Comparison of ENCODE assay signal across 23 cellular contexts in the genomic region with DNA sequence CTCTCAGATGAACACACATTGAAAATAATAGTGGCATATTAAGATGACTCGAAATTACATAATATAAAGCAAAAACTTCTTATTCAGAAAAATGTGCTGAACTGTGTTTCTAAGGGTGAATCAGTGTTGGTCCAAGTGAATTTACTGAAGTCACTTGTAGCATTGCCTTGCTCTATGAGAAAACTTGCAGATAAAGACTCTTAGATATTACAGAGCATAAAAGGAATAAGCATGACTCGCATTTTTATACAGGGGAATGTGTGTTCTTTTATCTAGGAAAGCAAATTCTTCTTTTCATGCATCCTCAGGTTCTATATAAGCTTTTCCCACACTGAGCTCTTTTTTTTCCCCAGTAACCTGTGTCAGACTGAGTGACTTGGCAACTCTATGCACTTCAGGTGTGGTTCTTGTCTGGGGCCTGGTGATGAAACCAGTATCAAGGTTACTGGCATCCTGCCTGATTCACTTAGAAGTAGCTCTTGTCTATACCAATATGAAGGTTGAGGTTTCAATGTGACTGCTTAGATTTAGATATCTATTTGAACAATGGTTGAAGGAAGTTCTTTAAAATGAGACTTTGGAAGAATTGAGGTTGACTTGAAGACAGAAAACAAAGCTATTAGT.
DNase-seq lines count a peak whose midpoint lies in the region; TF ChIP-seq lines count a peak whose summit lies in the region.
"Had no signal": no experiment of that assay in that cellular context is flagged by ENCODE, and none has a peak within 500 bp of the region (broad histone marks: within the 10 kb centered on the region; RNA-seq: fewer than 3 reads in every experiment).

No MANE protein-coding gene starts in this region.

- H3K4me1 Mint-ChIP-seq in osteocyte (ENCODE audit: unreplicated experiment) = no peaks in the 10 kb centered on the region
- H3K4me1 Mint-ChIP-seq: brain, memory B cell, naive B cell had no signal

- no peaks in the 10 kb centered on the region for H3K27me3 Mint-ChIP-seq in osteocyte (ENCODE audit: unreplicated experiment)
- H3K27me3 Mint-ChIP-seq: type B pancreatic cell had no signal

- H3K27ac Mint-ChIP-seq in osteocyte (ENCODE audit: unreplicated experiment) = no peak overlapping the region
- H3K27ac Mint-ChIP-seq: activated CD8-positive, alpha-beta memory T cell treated with anti-CD3 and anti-CD28 coated beads, Interleukin-2, amount 10 ng/mL, durations not matched to agents 7 days and 5 days; brain; CD8-positive, alpha-beta T cell; memory B cell; type B pancreatic cell had no signal

- no peak for TF ChIP-seq CTCF in osteocyte (IDR thresholded peaks at IDR 0.05)

- H3K27ac ChIP-seq in epithelial cell of prostate = peak overlapping the region; percentile 0
- H3K27ac ChIP-seq: 22Rv1 had no signal

- no peak overlapping the region for H3K4me3 Mint-ChIP-seq in osteocyte (ENCODE audit: unreplicated experiment)
- H3K4me3 Mint-ChIP-seq: activated CD8-positive, alpha-beta memory T cell treated with anti-CD3 and anti-CD28 coated beads, Interleukin-2, amount 10 ng/mL, durations not matched to agents 7 days and 5 days; brain; CD8-positive, alpha-beta T cell; memory B cell; naive B cell; type B pancreatic cell had no signal

- no peaks in the 10 kb centered on the region for H3K36me3 Mint-ChIP-seq in osteocyte (ENCODE audit: unreplicated experiment)
- H3K36me3 Mint-ChIP-seq: brain; CD8-positive, alpha-beta T cell; memory B cell; naive B cell; type B pancreatic cell had no signal

- peaks cover 4% of the 10 kb centered on the region for H3K9me3 Mint-ChIP-seq in osteocyte (ENCODE audit: unreplicated experiment)
- H3K9me3 Mint-ChIP-seq: CD8-positive, alpha-beta T cell; memory B cell; naive B cell had no signal

- DNase-seq in NCI-H2107 treated with DMSO at 0.1 percent for 48 hours (lab: John Stamatoyannopoulos, UW; ENCODE audit: unreplicated experiment) = peak; percentile 4
- DNase-seq in NCI-H2107 (lab: John Stamatoyannopoulos, UW) = no peak
- DNase-seq in DMS79 treated with DMSO at 0.1 percent for 48 hours (lab: John Stamatoyannopoulos, UW) = peak; percentile 45
- peak; percentile 49 for DNase-seq in NCI-H69 (lab: John Stamatoyannopoulos, UW)
- DNase-seq in epithelial cell of prostate (ENCODE audit: low read depth, low spot score) = peak; percentile 43
- no peak for DNase-seq in osteocyte (ENCODE audit: extremely low spot score, unreplicated experiment)
- DNase-seq in GF-D8 (lab: John Stamatoyannopoulos, UW) = no peak
- DNase-seq in cortex of kidney (lab: John Stamatoyannopoulos, UW) = no peak
- DNase-seq: activated CD4-positive, alpha-beta T cell treated with anti-CD3 and anti-CD28 coated beads for 1 hour; activated CD8-positive, alpha-beta memory T cell treated with anti-CD3 and anti-CD28 coated beads, Interleukin-2, amount 10 ng/mL, durations not matched to agents 7 days and 5 days; CD8-positive, alpha-beta T cell; DND-41; effector memory CD4-positive, alpha-beta T cell; left cardiac atrium; MG63; naive B cell; NCI-H1436 treated with DMSO at 0.1 percent for 48 hours; NCI-H748 treated with DMSO at 0.1 percent for 48 hours; nucleus accumbens had no signal

Comparison
In these comparisons a context has a peak if more than half of its experiments do, and no peak if none do; other contexts are left out.
1. DNase-seq: peak in NCI-H2107 treated with DMSO at 0.1 percent for 48 hours (single experiment), DMS79 treated with DMSO at 0.1 percent for 48 hours (single experiment), NCI-H69 (single experiment) and epithelial cell of prostate (single experiment); none in NCI-H2107 (single experiment), osteocyte (single experiment), GF-D8 (single experiment) and cortex of kidney (single experiment).